In the genomic region with DNA sequence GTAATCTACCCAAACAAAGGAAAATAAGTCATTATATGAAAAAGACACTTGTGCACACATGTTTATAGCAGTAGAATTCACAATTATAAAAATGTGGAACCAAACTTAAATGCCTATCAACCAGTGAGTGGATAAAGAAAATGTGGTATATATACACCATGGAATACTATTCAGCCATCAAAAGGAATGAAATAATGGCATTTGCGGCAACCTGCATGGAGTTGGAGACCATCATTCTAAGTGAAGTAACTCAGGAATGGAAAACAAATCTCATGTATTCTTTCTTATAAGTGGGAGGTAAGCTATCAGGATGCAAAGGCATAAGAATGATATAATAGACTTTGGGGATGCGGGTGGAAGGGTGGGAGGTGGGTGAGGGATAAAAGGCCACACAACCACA, we compare ENCODE assay signal across 23 cellular contexts.
"Had no signal": no experiment of that assay in that cellular context is flagged by ENCODE, and none has a peak within 500 bp of the region (broad histone marks: within the 10 kb centered on the region; RNA-seq: fewer than 3 reads in every experiment).

No MANE protein-coding gene starts in this region.

- H3K27ac ChIP-seq: coronary artery, dorsolateral prefrontal cortex, epithelial cell of prostate, esophagus squamous epithelium, gastrocnemius medialis, heart right ventricle, left lung, lower lobe of right lung had no signal

- DNase-seq: dermis blood vessel endothelial cell; dorsolateral prefrontal cortex; effector CD4-positive, alpha-beta T cell; effector memory CD4-positive, alpha-beta T cell; erythroblast; esophagus squamous epithelium; foreskin fibroblast; foreskin melanocyte; gastrocnemius medialis; glutamatergic neuron; head of caudate nucleus; heart right ventricle; hippocampal formation; left cardiac atrium; left lung; left ventricle myocardium superior; lower lobe of right lung; mesenchymal stem cell; midbrain; naive thymus-derived CD4-positive, alpha-beta T cell had no signal

- H3K27me3 Mint-ChIP-seq: naive thymus-derived CD4-positive, alpha-beta T cell had no signal

- ATAC-seq: esophagus mucosa; gastrocnemius medialis; heart right ventricle; left cardiac atrium; left lung; left ventricle myocardium superior; lower lobe of right lung; naive thymus-derived CD4-positive, alpha-beta T cell had no signal

- H3K4me3 Mint-ChIP-seq: naive thymus-derived CD4-positive, alpha-beta T cell had no signal

- H3K4me1 ChIP-seq: heart right ventricle, left lung, lower lobe of right lung had no signal

- H3K9me3 ChIP-seq: esophagus squamous epithelium, gastrocnemius medialis, lower lobe of right lung had no signal

- H3K4me3 ChIP-seq: coronary artery, dorsolateral prefrontal cortex, esophagus squamous epithelium, gastrocnemius medialis, heart right ventricle, left lung, lower lobe of right lung had no signal

- H3K4me1 Mint-ChIP-seq: naive thymus-derived CD4-positive, alpha-beta T cell had no signal

- H3K27me3 ChIP-seq: dorsolateral prefrontal cortex, esophagus squamous epithelium, gastrocnemius medialis, heart right ventricle, left lung had no signal

- H3K27ac Mint-ChIP-seq: naive thymus-derived CD4-positive, alpha-beta T cell had no signal
